Comparison of ENCODE assay signal across 13 cellular contexts in the genomic region with DNA sequence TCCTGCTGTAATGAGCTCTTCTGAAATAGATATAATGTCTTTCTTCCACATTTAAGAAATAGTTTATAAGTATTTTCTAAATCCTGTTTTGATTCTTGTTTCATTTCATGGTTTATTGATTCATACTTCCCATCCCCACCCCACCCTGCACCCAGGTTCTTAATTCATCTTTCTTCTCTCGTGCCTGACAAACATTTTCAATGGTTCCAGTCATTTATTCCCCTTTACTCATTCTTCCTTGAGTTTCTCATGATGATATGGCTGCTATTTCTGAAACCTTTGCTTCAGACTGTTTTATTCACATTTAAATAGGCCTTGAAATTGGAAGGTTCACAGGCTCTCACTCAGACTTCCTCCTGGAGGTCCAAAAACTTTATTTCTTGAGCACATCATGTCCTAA.
DNase-seq lines count a peak whose midpoint lies in the region; ATAC-seq and TF ChIP-seq lines count a peak whose summit lies in the region.
"Had no signal": no experiment of that assay in that cellular context is flagged by ENCODE, and none has a peak within 500 bp of the region (broad histone marks: within the 10 kb centered on the region; RNA-seq: fewer than 3 reads in every experiment).

No MANE protein-coding gene starts in this region.

- H3K27me3 Mint-ChIP-seq in activated naive CD4-positive, alpha-beta T cell treated with anti-CD3 and anti-CD28 coated beads for 36 hours (ENCODE audit: low read depth) = no peaks in the 10 kb centered on the region
- H3K27me3 Mint-ChIP-seq in naive B cell (no peaks in the 10 kb centered on the region), Caco-2 (ENCODE audit: insufficient read depth, unreplicated experiment) (no peaks in the 10 kb centered on the region)
- H3K27me3 Mint-ChIP-seq: CD4-positive, alpha-beta T cell had no signal

- no peaks in the 10 kb centered on the region for H3K9me3 ChIP-seq in Caco-2

- no peaks in the 10 kb centered on the region for H3K36me3 ChIP-seq in Caco-2 (ENCODE audit: control insufficient read depth, insufficient read depth, low read length)

- BruUV-seq in Caco-2 (replicated peaks; lab: Mats Ljungman, UMichigan) = no TSS peak

- no peaks in the 10 kb centered on the region for H3K4me1 ChIP-seq in Caco-2

- no peak overlapping the region for H3K4me3 Mint-ChIP-seq in activated naive CD4-positive, alpha-beta T cell treated with anti-CD3 and anti-CD28 coated beads for 36 hours
- H3K4me3 Mint-ChIP-seq in naive B cell (peak overlapping the region in 5 of 8 donors; percentile 0 to 69 (median 58)), Caco-2 (ENCODE audit: unreplicated experiment) (no peak overlapping the region)
- H3K4me3 Mint-ChIP-seq: CD4-positive, alpha-beta T cell; GM23338 had no signal

- H3K4me3 ChIP-seq in Caco-2 (ENCODE audit: low read depth, low read length) = no peak overlapping the region
- H3K4me3 ChIP-seq: GM23338 had no signal

- POLR2A ChIA-PET in Caco-2 (lab: Charles Lee) = no interaction called here

- TF ChIP-seq CTCF in Caco-2 (IDR thresholded peaks at IDR 0.05; ENCODE audit: insufficient read depth in 1 of 2, low read depth in 1 of 2, low read length in 1 of 2, severe bottlenecking in 1 of 2, unreplicated experiment in 1 of 2) = no peak

- peaks cover 1% of the 10 kb centered on the region for H3K36me3 Mint-ChIP-seq in activated naive CD4-positive, alpha-beta T cell treated with anti-CD3 and anti-CD28 coated beads for 36 hours (ENCODE audit: low read depth)
- H3K36me3 Mint-ChIP-seq in naive B cell (no peaks in the 10 kb centered on the region), Caco-2 (ENCODE audit: insufficient read depth, unreplicated experiment) (no peaks in the 10 kb centered on the region)

- peaks cover 27% of the 10 kb centered on the region for H3K4me1 Mint-ChIP-seq in activated naive CD4-positive, alpha-beta T cell treated with anti-CD3 and anti-CD28 coated beads for 36 hours (ENCODE audit: low read depth)
- H3K4me1 Mint-ChIP-seq in naive B cell (peaks cover 11 to 14% (median 11%) of the 10 kb centered on the region in 3 donors), Caco-2 (ENCODE audit: low read depth, unreplicated experiment) (no peaks in the 10 kb centered on the region)

- H3K9me3 Mint-ChIP-seq in activated naive CD4-positive, alpha-beta T cell treated with anti-CD3 and anti-CD28 coated beads for 36 hours = no peaks in the 10 kb centered on the region
- H3K9me3 Mint-ChIP-seq in naive B cell = peaks cover 0 to 3% (median 0%) of the 10 kb centered on the region in 7 donors
- no peaks in the 10 kb centered on the region for H3K9me3 Mint-ChIP-seq in Caco-2 (ENCODE audit: unreplicated experiment)
- H3K9me3 Mint-ChIP-seq: GM23338 had no signal

- peak overlapping the region; percentile 13 for H3K27ac Mint-ChIP-seq in activated naive CD4-positive, alpha-beta T cell treated with anti-CD3 and anti-CD28 coated beads for 36 hours
- H3K27ac Mint-ChIP-seq in naive B cell (no peak overlapping the region), Caco-2 (ENCODE audit: unreplicated experiment) (no peak overlapping the region)
- H3K27ac Mint-ChIP-seq: CD4-positive, alpha-beta T cell; GM23338 had no signal

- intact Hi-C loops in activated naive CD4-positive, alpha-beta T cell treated with anti-CD3 and anti-CD28 coated beads for 36 hours (cut with micrococcal nuclease) = loop anchor here (10.0 kb wide), 1 partner anchor 241 kb away; no protein-coding TSS in a partner anchor
- intact Hi-C loops in Caco-2 (cut with micrococcal nuclease; ENCODE audit: unreplicated experiment) = no loop called here

- no peak for ATAC-seq in naive B cell (ENCODE audit: low read depth in 2 of 2)
- ATAC-seq: GM23338 had no signal

- CTCF ChIA-PET in activated naive CD4-positive, alpha-beta T cell treated with anti-CD3 and anti-CD28 coated beads for 36 hours (lab: Charles Lee) = interaction anchor here (1.1 kb wide), 1 partner anchor 149 kb away, joined by 3 read pairs; no protein-coding TSS in a partner anchor
- CTCF ChIA-PET in Caco-2 (lab: Charles Lee) = no interaction called here

- no peaks in the 10 kb centered on the region for H3K27me3 ChIP-seq in Caco-2 (replicated peaks; ENCODE audit: control insufficient read depth, insufficient read depth, low read length)

- peak; percentile 34 for DNase-seq in activated naive CD4-positive, alpha-beta T cell treated with anti-CD3 and anti-CD28 coated beads for 36 hours
- no peak for DNase-seq in activated naive CD4-positive, alpha-beta T cell treated with Interleukin-2 at 50 U/mL for 16 hours
- peak; percentile 18 for DNase-seq in stimulated activated CD4-positive, alpha-beta T cell treated with anti-CD3 and anti-CD28 coated beads, Interleukin-15, amount 100 ng/mL, for 24 hours
- no peak for DNase-seq in stimulated activated CD4-positive, alpha-beta T cell treated with anti-CD3 and anti-CD28 coated beads, Interleukin-4, amount 100 ng/mL, for 1 hour
- DNase-seq in naive B cell (no peak), Caco-2 (no peak)
- DNase-seq: ACHN; CD4-positive, alpha-beta T cell; DMS153; DMS79; GDM1; HCEC 1CT had no signal

Comparison
In these comparisons a context has a peak if more than half of its experiments do, and no peak if none do; other contexts are left out.
1. DNase-seq: peak in activated naive CD4-positive, alpha-beta T cell treated with anti-CD3 and anti-CD28 coated beads for 36 hours (single experiment) and stimulated activated CD4-positive, alpha-beta T cell treated with anti-CD3 and anti-CD28 coated beads, Interleukin-15, amount 100 ng/mL, for 24 hours (single experiment); none in activated naive CD4-positive, alpha-beta T cell treated with Interleukin-2 at 50 U/mL for 16 hours (single experiment), stimulated activated CD4-positive, alpha-beta T cell treated with anti-CD3 and anti-CD28 coated beads, Interleukin-4, amount 100 ng/mL, for 1 hour (single experiment), naive B cell (single experiment) and Caco-2 (0 of 2).
2. H3K4me3 Mint-ChIP-seq: peak in naive B cell (5 of 8); none in activated naive CD4-positive, alpha-beta T cell treated with anti-CD3 and anti-CD28 coated beads for 36 hours (single experiment) and Caco-2 (single experiment).